1 cellular context compared by ENCODE assay signal in the genomic region with DNA sequence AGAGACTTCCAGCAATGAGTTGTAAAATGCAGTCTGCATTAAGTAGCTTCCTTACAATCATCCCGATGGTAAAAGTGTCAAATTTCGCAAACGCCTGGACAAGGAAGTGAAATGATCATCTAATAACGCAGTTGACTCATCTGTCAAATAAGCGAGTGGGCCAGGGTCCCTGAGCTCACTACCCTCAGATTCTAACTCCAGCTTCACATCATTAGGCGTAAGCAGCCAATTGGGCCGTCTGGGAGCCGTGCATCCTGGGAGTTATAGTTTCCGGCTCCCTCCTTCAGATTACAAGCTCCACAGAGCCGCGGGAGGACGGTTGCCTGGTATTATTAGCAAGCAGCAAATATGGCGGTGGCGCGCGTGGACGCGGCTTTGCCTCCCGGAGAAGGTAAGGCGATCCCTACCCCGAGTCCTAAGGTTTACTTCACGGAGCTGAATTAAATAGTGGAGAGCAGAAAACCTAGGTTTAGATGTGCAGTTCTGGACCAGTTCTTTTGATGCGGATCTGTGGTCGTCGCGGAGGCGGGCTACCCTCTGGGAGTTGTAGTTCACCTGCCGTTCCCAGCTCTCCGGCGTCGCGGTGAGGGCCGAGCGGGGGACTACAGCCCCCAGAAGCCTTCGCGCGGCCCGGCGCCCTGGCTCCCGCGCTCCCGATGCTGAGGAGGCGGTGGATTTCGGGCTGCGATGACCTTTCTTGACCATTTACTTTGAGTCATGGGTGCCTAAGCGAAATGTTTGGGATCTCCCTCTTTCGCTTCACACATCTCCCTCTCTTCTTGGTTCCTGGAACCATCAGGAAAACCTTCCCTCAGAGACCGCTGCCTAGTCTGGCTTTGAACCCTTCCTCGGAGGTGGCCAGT.
TF ChIP-seq lines count a peak whose summit lies in the region.

A gene with protein sequence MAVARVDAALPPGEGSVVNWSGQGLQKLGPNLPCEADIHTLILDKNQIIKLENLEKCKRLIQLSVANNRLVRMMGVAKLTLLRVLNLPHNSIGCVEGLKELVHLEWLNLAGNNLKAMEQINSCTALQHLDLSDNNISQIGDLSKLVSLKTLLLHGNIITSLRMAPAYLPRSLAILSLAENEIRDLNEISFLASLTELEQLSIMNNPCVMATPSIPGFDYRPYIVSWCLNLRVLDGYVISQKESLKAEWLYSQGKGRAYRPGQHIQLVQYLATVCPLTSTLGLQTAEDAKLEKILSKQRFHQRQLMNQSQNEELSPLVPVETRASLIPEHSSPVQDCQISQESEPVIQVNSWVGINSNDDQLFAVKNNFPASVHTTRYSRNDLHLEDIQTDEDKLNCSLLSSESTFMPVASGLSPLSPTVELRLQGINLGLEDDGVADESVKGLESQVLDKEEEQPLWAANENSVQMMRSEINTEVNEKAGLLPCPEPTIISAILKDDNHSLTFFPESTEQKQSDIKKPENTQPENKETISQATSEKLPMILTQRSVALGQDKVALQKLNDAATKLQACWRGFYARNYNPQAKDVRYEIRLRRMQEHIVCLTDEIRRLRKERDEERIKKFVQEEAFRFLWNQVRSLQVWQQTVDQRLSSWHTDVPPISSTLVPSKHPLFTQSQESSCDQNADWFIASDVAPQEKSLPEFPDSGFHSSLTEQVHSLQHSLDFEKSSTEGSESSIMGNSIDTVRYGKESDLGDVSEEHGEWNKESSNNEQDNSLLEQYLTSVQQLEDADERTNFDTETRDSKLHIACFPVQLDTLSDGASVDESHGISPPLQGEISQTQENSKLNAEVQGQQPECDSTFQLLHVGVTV (plus strand): TSS at position 286 of the 863 bp plus-strand sequence. CDS start 63 bp downstream, at position 349.

TF ChIP-seq in GM12878, 131 proteins besides CTCF, POLR2A, EP300 and RAD21 (continued from another document and continues in another):
- TF ChIP-seq CHD1 (IDR thresholded peaks at IDR 0.05; ENCODE audit: low read depth, low read length) (no peak), FOXK2 (IDR thresholded peaks at IDR 0.05) (no peak), KLF5 (IDR thresholded peaks at IDR 0.05; ENCODE audit: partially characterized antibody) (peak; percentile 53), IKZF1 (conservative IDR thresholded peaks at IDR 0.05) (peak; percentile 98), ETV6 (conservative IDR thresholded peaks at IDR 0.05 in 1 of 2, IDR thresholded peaks at IDR 0.05 in 1 of 2; ENCODE audit: borderline replicate concordance in 1 of 2, low read depth in 1 of 2) (peak in 1 of 2 experiments; percentile 31; a peak in 1 of 4 replicates), BRCA1 (IDR thresholded peaks at IDR 0.05; ENCODE audit: low read depth, low read length) (no peak), TCF7 (IDR thresholded peaks at IDR 0.05; ENCODE audit: borderline replicate concordance) (no peak), HDGF (IDR thresholded peaks at IDR 0.05) (0 out of 2 replicates have a peak, but pooled peaks have one; percentile 8), SMAD5 (IDR thresholded peaks at IDR 0.05; ENCODE audit: low read depth) (0 out of 2 replicates have a peak, but pooled peaks have one; percentile 33), NR2F1 (conservative IDR thresholded peaks at IDR 0.05) (peak; percentile 71), ZNF207 (IDR thresholded peaks at IDR 0.05; ENCODE audit: borderline replicate concordance) (peak; percentile 51; the same call in 1 of the 2 replicates), HDAC2 (IDR thresholded peaks at IDR 0.05) (no peak), ASH2L (IDR thresholded peaks at IDR 0.05; ENCODE audit: borderline replicate concordance, low read depth) (peak; percentile 82; the same call in 1 of the 2 replicates), ZSCAN29 (IDR thresholded peaks at IDR 0.05) (peak; percentile 68; the same call in 1 of the 2 replicates), IKZF2 (IDR thresholded peaks at IDR 0.05) (peak in 1 of 2 experiments; percentile 17; a peak in 1 of 4 replicates), GATAD2B (conservative IDR thresholded peaks at IDR 0.05; ENCODE audit: low read depth) (0 out of 2 replicates have a peak, but pooled peaks have one; percentile 13), POLR2AphosphoS5 (IDR thresholded peaks at IDR 0.05; ENCODE audit: low read length) (peak; percentile 41; the same call in 1 of the 2 replicates), MXI1 (IDR thresholded peaks at IDR 0.05; ENCODE audit: low read depth, low read length) (peak; percentile 50; the same call in 1 of the 2 replicates), ESRRA (IDR thresholded peaks at IDR 0.05; ENCODE audit: low read length) (no peak), NRF1 (conservative IDR thresholded peaks at IDR 0.05; ENCODE audit: low read depth, low read length) (no peak), EGR1 (IDR thresholded peaks at IDR 0.05; ENCODE audit: borderline replicate concordance in 1 of 2, low read depth in 2 of 2, low read length in 2 of 2) (0 out of 3 replicates have a peak, but pooled peaks of 1 of the 2 experiments have one; percentile 46), TARDBP (IDR thresholded peaks at IDR 0.05; ENCODE audit: borderline replicate concordance) (0 out of 2 replicates have a peak, but pooled peaks have one; percentile 50), NR2C1 (IDR thresholded peaks at IDR 0.05) (peak; percentile 73)
- TF ChIP-seq, protein P1, sequence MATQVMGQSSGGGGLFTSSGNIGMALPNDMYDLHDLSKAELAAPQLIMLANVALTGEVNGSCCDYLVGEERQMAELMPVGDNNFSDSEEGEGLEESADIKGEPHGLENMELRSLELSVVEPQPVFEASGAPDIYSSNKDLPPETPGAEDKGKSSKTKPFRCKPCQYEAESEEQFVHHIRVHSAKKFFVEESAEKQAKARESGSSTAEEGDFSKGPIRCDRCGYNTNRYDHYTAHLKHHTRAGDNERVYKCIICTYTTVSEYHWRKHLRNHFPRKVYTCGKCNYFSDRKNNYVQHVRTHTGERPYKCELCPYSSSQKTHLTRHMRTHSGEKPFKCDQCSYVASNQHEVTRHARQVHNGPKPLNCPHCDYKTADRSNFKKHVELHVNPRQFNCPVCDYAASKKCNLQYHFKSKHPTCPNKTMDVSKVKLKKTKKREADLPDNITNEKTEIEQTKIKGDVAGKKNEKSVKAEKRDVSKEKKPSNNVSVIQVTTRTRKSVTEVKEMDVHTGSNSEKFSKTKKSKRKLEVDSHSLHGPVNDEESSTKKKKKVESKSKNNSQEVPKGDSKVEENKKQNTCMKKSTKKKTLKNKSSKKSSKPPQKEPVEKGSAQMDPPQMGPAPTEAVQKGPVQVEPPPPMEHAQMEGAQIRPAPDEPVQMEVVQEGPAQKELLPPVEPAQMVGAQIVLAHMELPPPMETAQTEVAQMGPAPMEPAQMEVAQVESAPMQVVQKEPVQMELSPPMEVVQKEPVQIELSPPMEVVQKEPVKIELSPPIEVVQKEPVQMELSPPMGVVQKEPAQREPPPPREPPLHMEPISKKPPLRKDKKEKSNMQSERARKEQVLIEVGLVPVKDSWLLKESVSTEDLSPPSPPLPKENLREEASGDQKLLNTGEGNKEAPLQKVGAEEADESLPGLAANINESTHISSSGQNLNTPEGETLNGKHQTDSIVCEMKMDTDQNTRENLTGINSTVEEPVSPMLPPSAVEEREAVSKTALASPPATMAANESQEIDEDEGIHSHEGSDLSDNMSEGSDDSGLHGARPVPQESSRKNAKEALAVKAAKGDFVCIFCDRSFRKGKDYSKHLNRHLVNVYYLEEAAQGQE (IDR thresholded peaks at IDR 0.05; ENCODE audit: low read depth, low read length): no peak
- TF ChIP-seq, protein P2, sequence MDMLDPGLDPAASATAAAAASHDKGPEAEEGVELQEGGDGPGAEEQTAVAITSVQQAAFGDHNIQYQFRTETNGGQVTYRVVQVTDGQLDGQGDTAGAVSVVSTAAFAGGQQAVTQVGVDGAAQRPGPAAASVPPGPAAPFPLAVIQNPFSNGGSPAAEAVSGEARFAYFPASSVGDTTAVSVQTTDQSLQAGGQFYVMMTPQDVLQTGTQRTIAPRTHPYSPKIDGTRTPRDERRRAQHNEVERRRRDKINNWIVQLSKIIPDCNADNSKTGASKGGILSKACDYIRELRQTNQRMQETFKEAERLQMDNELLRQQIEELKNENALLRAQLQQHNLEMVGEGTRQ (IDR thresholded peaks at IDR 0.05; ENCODE audit: borderline replicate concordance, low read depth, low read length): no peak
- TF ChIP-seq, protein P3, sequence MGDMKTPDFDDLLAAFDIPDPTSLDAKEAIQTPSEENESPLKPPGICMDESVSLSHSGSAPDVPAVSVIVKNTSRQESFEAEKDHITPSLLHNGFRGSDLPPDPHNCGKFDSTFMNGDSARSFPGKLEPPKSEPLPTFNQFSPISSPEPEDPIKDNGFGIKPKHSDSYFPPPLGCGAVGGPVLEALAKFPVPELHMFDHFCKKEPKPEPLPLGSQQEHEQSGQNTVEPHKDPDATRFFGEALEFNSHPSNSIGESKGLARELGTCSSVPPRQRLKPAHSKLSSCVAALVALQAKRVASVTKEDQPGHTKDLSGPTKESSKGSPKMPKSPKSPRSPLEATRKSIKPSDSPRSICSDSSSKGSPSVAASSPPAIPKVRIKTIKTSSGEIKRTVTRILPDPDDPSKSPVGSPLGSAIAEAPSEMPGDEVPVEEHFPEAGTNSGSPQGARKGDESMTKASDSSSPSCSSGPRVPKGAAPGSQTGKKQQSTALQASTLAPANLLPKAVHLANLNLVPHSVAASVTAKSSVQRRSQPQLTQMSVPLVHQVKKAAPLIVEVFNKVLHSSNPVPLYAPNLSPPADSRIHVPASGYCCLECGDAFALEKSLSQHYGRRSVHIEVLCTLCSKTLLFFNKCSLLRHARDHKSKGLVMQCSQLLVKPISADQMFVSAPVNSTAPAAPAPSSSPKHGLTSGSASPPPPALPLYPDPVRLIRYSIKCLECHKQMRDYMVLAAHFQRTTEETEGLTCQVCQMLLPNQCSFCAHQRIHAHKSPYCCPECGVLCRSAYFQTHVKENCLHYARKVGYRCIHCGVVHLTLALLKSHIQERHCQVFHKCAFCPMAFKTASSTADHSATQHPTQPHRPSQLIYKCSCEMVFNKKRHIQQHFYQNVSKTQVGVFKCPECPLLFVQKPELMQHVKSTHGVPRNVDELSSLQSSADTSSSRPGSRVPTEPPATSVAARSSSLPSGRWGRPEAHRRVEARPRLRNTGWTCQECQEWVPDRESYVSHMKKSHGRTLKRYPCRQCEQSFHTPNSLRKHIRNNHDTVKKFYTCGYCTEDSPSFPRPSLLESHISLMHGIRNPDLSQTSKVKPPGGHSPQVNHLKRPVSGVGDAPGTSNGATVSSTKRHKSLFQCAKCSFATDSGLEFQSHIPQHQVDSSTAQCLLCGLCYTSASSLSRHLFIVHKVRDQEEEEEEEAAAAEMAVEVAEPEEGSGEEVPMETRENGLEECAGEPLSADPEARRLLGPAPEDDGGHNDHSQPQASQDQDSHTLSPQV (IDR thresholded peaks at IDR 0.05): no peak
- TF ChIP-seq, protein P4, sequence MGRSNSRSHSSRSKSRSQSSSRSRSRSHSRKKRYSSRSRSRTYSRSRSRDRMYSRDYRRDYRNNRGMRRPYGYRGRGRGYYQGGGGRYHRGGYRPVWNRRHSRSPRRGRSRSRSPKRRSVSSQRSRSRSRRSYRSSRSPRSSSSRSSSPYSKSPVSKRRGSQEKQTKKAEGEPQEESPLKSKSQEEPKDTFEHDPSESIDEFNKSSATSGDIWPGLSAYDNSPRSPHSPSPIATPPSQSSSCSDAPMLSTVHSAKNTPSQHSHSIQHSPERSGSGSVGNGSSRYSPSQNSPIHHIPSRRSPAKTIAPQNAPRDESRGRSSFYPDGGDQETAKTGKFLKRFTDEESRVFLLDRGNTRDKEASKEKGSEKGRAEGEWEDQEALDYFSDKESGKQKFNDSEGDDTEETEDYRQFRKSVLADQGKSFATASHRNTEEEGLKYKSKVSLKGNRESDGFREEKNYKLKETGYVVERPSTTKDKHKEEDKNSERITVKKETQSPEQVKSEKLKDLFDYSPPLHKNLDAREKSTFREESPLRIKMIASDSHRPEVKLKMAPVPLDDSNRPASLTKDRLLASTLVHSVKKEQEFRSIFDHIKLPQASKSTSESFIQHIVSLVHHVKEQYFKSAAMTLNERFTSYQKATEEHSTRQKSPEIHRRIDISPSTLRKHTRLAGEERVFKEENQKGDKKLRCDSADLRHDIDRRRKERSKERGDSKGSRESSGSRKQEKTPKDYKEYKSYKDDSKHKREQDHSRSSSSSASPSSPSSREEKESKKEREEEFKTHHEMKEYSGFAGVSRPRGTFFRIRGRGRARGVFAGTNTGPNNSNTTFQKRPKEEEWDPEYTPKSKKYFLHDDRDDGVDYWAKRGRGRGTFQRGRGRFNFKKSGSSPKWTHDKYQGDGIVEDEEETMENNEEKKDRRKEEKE (IDR thresholded peaks at IDR 0.05): no peak
- TF ChIP-seq, protein P5, sequence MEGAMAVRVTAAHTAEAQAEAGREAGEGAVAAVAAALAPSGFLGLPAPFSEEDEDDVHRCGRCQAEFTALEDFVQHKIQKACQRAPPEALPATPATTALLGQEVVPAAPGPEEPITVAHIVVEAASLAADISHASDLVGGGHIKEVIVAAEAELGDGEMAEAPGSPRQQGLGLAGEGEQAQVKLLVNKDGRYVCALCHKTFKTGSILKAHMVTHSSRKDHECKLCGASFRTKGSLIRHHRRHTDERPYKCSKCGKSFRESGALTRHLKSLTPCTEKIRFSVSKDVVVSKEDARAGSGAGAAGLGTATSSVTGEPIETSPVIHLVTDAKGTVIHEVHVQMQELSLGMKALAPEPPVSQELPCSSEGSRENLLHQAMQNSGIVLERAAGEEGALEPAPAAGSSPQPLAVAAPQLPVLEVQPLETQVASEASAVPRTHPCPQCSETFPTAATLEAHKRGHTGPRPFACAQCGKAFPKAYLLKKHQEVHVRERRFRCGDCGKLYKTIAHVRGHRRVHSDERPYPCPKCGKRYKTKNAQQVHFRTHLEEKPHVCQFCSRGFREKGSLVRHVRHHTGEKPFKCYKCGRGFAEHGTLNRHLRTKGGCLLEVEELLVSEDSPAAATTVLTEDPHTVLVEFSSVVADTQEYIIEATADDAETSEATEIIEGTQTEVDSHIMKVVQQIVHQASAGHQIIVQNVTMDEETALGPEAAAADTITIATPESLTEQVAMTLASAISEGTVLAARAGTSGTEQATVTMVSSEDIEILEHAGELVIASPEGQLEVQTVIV (IDR thresholded peaks at IDR 0.05; ENCODE audit: borderline replicate concordance, partially characterized antibody): peak; percentile 36
- TF ChIP-seq, protein P6, sequence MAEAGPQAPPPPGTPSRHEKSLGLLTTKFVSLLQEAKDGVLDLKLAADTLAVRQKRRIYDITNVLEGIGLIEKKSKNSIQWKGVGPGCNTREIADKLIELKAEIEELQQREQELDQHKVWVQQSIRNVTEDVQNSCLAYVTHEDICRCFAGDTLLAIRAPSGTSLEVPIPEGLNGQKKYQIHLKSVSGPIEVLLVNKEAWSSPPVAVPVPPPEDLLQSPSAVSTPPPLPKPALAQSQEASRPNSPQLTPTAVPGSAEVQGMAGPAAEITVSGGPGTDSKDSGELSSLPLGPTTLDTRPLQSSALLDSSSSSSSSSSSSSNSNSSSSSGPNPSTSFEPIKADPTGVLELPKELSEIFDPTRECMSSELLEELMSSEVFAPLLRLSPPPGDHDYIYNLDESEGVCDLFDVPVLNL (IDR thresholded peaks at IDR 0.05; ENCODE audit: low read depth, low read length): peak; percentile 30; the same call in 1 of the 2 replicates
- TF ChIP-seq, protein P7, sequence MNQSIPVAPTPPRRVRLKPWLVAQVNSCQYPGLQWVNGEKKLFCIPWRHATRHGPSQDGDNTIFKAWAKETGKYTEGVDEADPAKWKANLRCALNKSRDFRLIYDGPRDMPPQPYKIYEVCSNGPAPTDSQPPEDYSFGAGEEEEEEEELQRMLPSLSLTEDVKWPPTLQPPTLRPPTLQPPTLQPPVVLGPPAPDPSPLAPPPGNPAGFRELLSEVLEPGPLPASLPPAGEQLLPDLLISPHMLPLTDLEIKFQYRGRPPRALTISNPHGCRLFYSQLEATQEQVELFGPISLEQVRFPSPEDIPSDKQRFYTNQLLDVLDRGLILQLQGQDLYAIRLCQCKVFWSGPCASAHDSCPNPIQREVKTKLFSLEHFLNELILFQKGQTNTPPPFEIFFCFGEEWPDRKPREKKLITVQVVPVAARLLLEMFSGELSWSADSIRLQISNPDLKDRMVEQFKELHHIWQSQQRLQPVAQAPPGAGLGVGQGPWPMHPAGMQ (IDR thresholded peaks at IDR 0.05; ENCODE audit: borderline replicate concordance): no peak
